ENCODE assay signal across 1 cellular context in genomic region chr2:180006236-180006635, GRCh38.
TF ChIP-seq lines count a peak whose summit lies in the region.

No MANE protein-coding gene starts in this region.

TF ChIP-seq in HepG2, 621 proteins besides CTCF, POLR2A, EP300 and RAD21:
- TF ChIP-seq ZBTB10 (CRISPR knock-in tag; IDR thresholded peaks at IDR 0.05; ENCODE audit: borderline replicate concordance) = no peak
- no peak for TF ChIP-seq ZNF484 (CRISPR knock-in tag; IDR thresholded peaks at IDR 0.05; ENCODE audit: borderline replicate concordance, low read depth)
- no peak for TF ChIP-seq ARID4A (CRISPR knock-in tag; IDR thresholded peaks at IDR 0.05; ENCODE audit: borderline replicate concordance)
- peak; percentile 4; the same call in 1 of the 2 replicates for TF ChIP-seq ZSCAN5A (CRISPR knock-in tag; IDR thresholded peaks at IDR 0.05; ENCODE audit: borderline replicate concordance)
- no peak for TF ChIP-seq ZNF225 (CRISPR knock-in tag; IDR thresholded peaks at IDR 0.05)
- no peak for TF ChIP-seq TOE1 (CRISPR knock-in tag; IDR thresholded peaks at IDR 0.05)
- no peak for TF ChIP-seq SNAI1 (CRISPR knock-in tag; IDR thresholded peaks at IDR 0.05; ENCODE audit: borderline replicate concordance)
- TF ChIP-seq ZBTB2 (CRISPR knock-in tag; IDR thresholded peaks at IDR 0.05; ENCODE audit: low read depth) = 0 out of 2 replicates have a peak, but pooled peaks have one; percentile 23
- no peak for TF ChIP-seq TFE3 (CRISPR knock-in tag; IDR thresholded peaks at IDR 0.05)
- no peak for TF ChIP-seq ZNF335 (CRISPR knock-in tag; IDR thresholded peaks at IDR 0.05)
